34 cellular contexts compared by ENCODE assay signal in the genomic region with DNA sequence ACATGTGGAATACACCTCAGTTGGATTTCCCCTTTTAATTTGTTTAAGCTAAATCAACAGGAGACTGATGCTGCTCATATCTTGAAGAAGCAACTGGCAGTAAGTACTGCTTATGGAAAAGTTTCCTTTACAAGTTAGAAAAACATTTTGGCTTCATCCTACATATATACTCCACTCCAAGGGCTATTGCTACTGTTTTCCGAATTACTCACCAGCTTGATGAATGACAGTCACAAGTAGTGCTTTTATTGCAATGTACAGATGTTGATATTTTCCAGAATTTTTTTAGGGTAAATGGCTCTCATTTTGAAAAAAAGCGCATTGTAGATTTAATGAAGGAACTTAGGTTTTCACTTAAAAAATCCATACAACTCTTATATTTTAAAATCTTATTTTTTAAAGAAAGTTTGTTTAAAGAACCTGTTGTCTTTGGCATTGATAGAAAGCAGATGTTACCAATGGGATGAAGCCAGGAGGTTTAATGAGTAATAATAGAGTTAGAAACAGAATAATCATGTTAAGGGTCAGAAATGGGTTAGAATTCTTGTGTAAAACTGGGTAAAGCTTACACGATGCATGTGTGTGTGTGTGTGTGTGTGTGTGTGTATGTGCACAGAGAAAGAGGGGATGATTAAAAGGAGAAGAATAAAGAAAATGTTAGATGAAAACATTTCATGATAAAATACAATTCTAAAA.
DNase-seq lines count a peak whose midpoint lies in the region; TF ChIP-seq lines count a peak whose summit lies in the region.
"Had no signal": no experiment of that assay in that cellular context is flagged by ENCODE, and none has a peak within 500 bp of the region (broad histone marks: within the 10 kb centered on the region; RNA-seq: fewer than 3 reads in every experiment).

No MANE protein-coding gene starts in this region.

- intact Hi-C loops in ascending aorta (cut with DNase I): no loop called here
- intact Hi-C loops in activated naive CD4-positive, alpha-beta T cell treated with anti-CD3 and anti-CD28 coated beads for 36 hours (cut with micrococcal nuclease): no loop called here

- no peaks in the 10 kb centered on the region for H3K36me3 ChIP-seq in adipocyte (ENCODE audit: control insufficient read depth, insufficient read depth, low read length, severe bottlenecking)
- H3K36me3 ChIP-seq in ascending aorta: no peaks in the 10 kb centered on the region
- H3K36me3 ChIP-seq in BE2C: no peaks in the 10 kb centered on the region
- H3K36me3 ChIP-seq: suprapubic skin, uterus had no signal

- no peak overlapping the region for H3K27ac ChIP-seq in ascending aorta
- H3K27ac ChIP-seq: psoas muscle, suprapubic skin, uterus had no signal

- H3K9me3 ChIP-seq in adipocyte (ENCODE audit: control insufficient read depth, low read length): no peaks in the 10 kb centered on the region
- no peaks in the 10 kb centered on the region for H3K9me3 ChIP-seq in ascending aorta
- H3K9me3 ChIP-seq in BE2C: no peaks in the 10 kb centered on the region
- H3K9me3 ChIP-seq: mucosa of descending colon, psoas muscle, suprapubic skin, uterus had no signal

- no peaks in the 10 kb centered on the region for H3K27me3 Mint-ChIP-seq in activated naive CD4-positive, alpha-beta T cell treated with anti-CD3 and anti-CD28 coated beads for 36 hours (ENCODE audit: low read depth)
- H3K27me3 Mint-ChIP-seq: activated naive CD8-positive, alpha-beta T cell treated with anti-CD3 and anti-CD28 coated beads for 36 hours had no signal

- no peak overlapping the region for H3K4me3 Mint-ChIP-seq in activated naive CD4-positive, alpha-beta T cell treated with anti-CD3 and anti-CD28 coated beads for 36 hours
- H3K4me3 Mint-ChIP-seq: activated naive CD8-positive, alpha-beta T cell treated with anti-CD3 and anti-CD28 coated beads for 36 hours; GM23338; immature natural killer cell; natural killer cell treated with Interleukin-12 subunit alpha and Interleukin-12 subunit beta and Interleukin-15 and Interleukin-18, amount 100 ng/mL, for 72 hours; stimulated activated effector memory CD8-positive, alpha-beta T cell treated with anti-CD3 and anti-CD28 coated beads, Interleukin-12 subunit alpha, Interleukin-12 subunit beta, amount 100 ng/mL, for 72 hours; T-helper 1 cell treated with Interleukin-12 subunit alpha and Interleukin-12 subunit beta and Interleukin-4 antibody, amounts not matched to agents 30 μg/mL and 1 μg/mL, for 36 hours had no signal

- no peaks in the 10 kb centered on the region for H3K36me3 Mint-ChIP-seq in activated naive CD4-positive, alpha-beta T cell treated with anti-CD3 and anti-CD28 coated beads for 36 hours (ENCODE audit: low read depth)
- H3K36me3 Mint-ChIP-seq: activated naive CD8-positive, alpha-beta T cell treated with anti-CD3 and anti-CD28 coated beads for 36 hours; immature natural killer cell; natural killer cell treated with Interleukin-12 subunit alpha and Interleukin-12 subunit beta and Interleukin-15 and Interleukin-18, amount 100 ng/mL, for 72 hours; stimulated activated effector memory CD8-positive, alpha-beta T cell treated with anti-CD3 and anti-CD28 coated beads, Interleukin-12 subunit alpha, Interleukin-12 subunit beta, amount 100 ng/mL, for 72 hours had no signal

- H3K27ac Mint-ChIP-seq in activated naive CD4-positive, alpha-beta T cell treated with anti-CD3 and anti-CD28 coated beads for 36 hours: no peak overlapping the region
- H3K27ac Mint-ChIP-seq: activated naive CD8-positive, alpha-beta T cell treated with anti-CD3 and anti-CD28 coated beads for 36 hours; GM23338; immature natural killer cell; natural killer cell treated with Interleukin-12 subunit alpha and Interleukin-12 subunit beta and Interleukin-15 and Interleukin-18, amount 100 ng/mL, for 72 hours; stimulated activated effector memory CD8-positive, alpha-beta T cell treated with anti-CD3 and anti-CD28 coated beads, Interleukin-12 subunit alpha, Interleukin-12 subunit beta, amount 100 ng/mL, for 72 hours; T-helper 1 cell treated with Interleukin-12 subunit alpha and Interleukin-12 subunit beta and Interleukin-4 antibody, amounts not matched to agents 30 μg/mL and 1 μg/mL, for 36 hours had no signal

- H3K4me1 Mint-ChIP-seq in activated naive CD4-positive, alpha-beta T cell treated with anti-CD3 and anti-CD28 coated beads for 36 hours (ENCODE audit: low read depth): peaks cover 6% of the 10 kb centered on the region
- H3K4me1 Mint-ChIP-seq: GM23338; immature natural killer cell; stimulated activated effector memory CD8-positive, alpha-beta T cell treated with anti-CD3 and anti-CD28 coated beads, Interleukin-12 subunit alpha, Interleukin-12 subunit beta, amount 100 ng/mL, for 72 hours had no signal

- TF ChIP-seq CTCF in AG09319 (IDR thresholded peaks at IDR 0.05; ENCODE audit: low read depth, low read length) (no peak), ascending aorta (IDR thresholded peaks at IDR 0.05) (no peak), BE2C (IDR thresholded peaks at IDR 0.05; ENCODE audit: low read depth, low read length) (no peak)

- peaks cover 11% of the 10 kb centered on the region for H3K4me1 ChIP-seq in adipocyte (ENCODE audit: control insufficient read depth, insufficient read depth, low read length)
- no peaks in the 10 kb centered on the region for H3K4me1 ChIP-seq in ascending aorta
- H3K4me1 ChIP-seq in BE2C: no peaks in the 10 kb centered on the region
- H3K4me1 ChIP-seq: psoas muscle, suprapubic skin, uterus had no signal

- H3K4me3 ChIP-seq in adipocyte (ENCODE audit: low read length) (no peak overlapping the region), ascending aorta (no peak overlapping the region), BE2C (ENCODE audit: low read depth, low read length) (no peak overlapping the region)
- H3K4me3 ChIP-seq: GM23338, mucosa of descending colon, psoas muscle, suprapubic skin, uterus had no signal

- DNase-seq in AG09319 (ENCODE audit: extremely low read depth, low read depth) (peak; percentile 31), HCEC 1CT (peak; percentile 61), adipocyte (ENCODE audit: low read depth) (peak; percentile 39), fibroblast of the conjunctiva (ENCODE audit: low read depth) (peak; percentile 8), HK-2 (ENCODE audit: unreplicated experiment) (no peak), ascending aorta (ENCODE audit: low spot score in 2 of 2) (no peak), BE2C (no peak)
- no peak for DNase-seq in activated naive CD4-positive, alpha-beta T cell treated with anti-CD3 and anti-CD28 coated beads for 36 hours
- DNase-seq: activated CD4-positive, alpha-beta T cell treated with anti-CD3 and anti-CD28 coated beads, Interleukin-2, amount 50 U/mL, for 1 hour; activated CD4-positive, CD25-positive, alpha-beta regulatory T cell; activated effector memory CD4-positive, alpha-beta T cell treated with Interleukin-2 at 50 U/mL for 16 hours; activated naive CD8-positive, alpha-beta T cell treated with anti-CD3 and anti-CD28 coated beads for 36 hours; activated T-cell treated with anti-CD3 and anti-CD28 coated beads, Interleukin-2, amount 50 U/mL, for 1 hour; C1 segment of cervical spinal cord; central memory CD4-positive, alpha-beta T cell; COR-L47; cortex of kidney; DMS53; hypothalamus; immature natural killer cell; KBM-7; left cardiac atrium; mammary epithelial cell; mucosa of descending colon; NCI-H1092 treated with DMSO at 0.1 percent for 48 hours; NCI-H1694 treated with DMSO at 0.1 percent for 48 hours; NCI-H510A; psoas muscle; uterus had no signal

- H3K9me3 Mint-ChIP-seq in activated naive CD4-positive, alpha-beta T cell treated with anti-CD3 and anti-CD28 coated beads for 36 hours: no peaks in the 10 kb centered on the region
- H3K9me3 Mint-ChIP-seq: GM23338; natural killer cell treated with Interleukin-12 subunit alpha and Interleukin-12 subunit beta and Interleukin-15 and Interleukin-18, amount 100 ng/mL, for 72 hours; stimulated activated effector memory CD8-positive, alpha-beta T cell treated with anti-CD3 and anti-CD28 coated beads, Interleukin-12 subunit alpha, Interleukin-12 subunit beta, amount 100 ng/mL, for 72 hours; T-helper 1 cell treated with Interleukin-12 subunit alpha and Interleukin-12 subunit beta and Interleukin-4 antibody, amounts not matched to agents 30 μg/mL and 1 μg/mL, for 36 hours had no signal

- H3K27me3 ChIP-seq in adipocyte (replicated peaks; ENCODE audit: control insufficient read depth, insufficient read depth, low read length) (peaks cover 7% of the 10 kb centered on the region), ascending aorta (no peaks in the 10 kb centered on the region), BE2C (no peaks in the 10 kb centered on the region)
- H3K27me3 ChIP-seq: suprapubic skin, uterus had no signal

- H3K9ac ChIP-seq in adipocyte (ENCODE audit: low read length): no peak overlapping the region

- CTCF ChIA-PET in activated naive CD4-positive, alpha-beta T cell treated with anti-CD3 and anti-CD28 coated beads for 36 hours (lab: Charles Lee): no interaction called here

Comparison
In these comparisons a context has a peak if more than half of its experiments do, and no peak if none do; other contexts are left out.
1. DNase-seq: peak in AG09319 (single experiment), HCEC 1CT (single experiment), adipocyte (single experiment) and fibroblast of the conjunctiva (single experiment); none in HK-2 (single experiment), ascending aorta (0 of 2), activated naive CD4-positive, alpha-beta T cell treated with anti-CD3 and anti-CD28 coated beads for 36 hours (single experiment) and BE2C (single experiment).